In genomic region chr10:114526497-114527238, GRCh38 we compare ENCODE assay signal across 1 cellular context.
TF ChIP-seq lines count a peak whose summit lies in the region.

No MANE protein-coding gene starts in this region.

TF ChIP-seq in HepG2, 621 proteins besides CTCF, POLR2A, EP300 and RAD21 (continued from another document and continues in another):
- no peak for TF ChIP-seq ZBTB46 (CRISPR knock-in tag; IDR thresholded peaks at IDR 0.05; ENCODE audit: borderline replicate concordance)
- TF ChIP-seq MEIS2 (CRISPR knock-in tag; IDR thresholded peaks at IDR 0.05), result no peak; the same call in 1 of the 2 replicates
- peak; percentile 92 for TF ChIP-seq ZNF230 (CRISPR knock-in tag; IDR thresholded peaks at IDR 0.05)
- peak; percentile 31; the same call in 1 of the 2 replicates for TF ChIP-seq MXD1 (CRISPR knock-in tag; IDR thresholded peaks at IDR 0.05)
- 0 out of 2 replicates have a peak, but pooled peaks have one; percentile 60 for TF ChIP-seq TEAD2 (CRISPR knock-in tag; IDR thresholded peaks at IDR 0.05)
- TF ChIP-seq ZNF280B (CRISPR knock-in tag; IDR thresholded peaks at IDR 0.05; ENCODE audit: borderline replicate concordance), result no peak; the same call in 1 of the 2 replicates
- peak; percentile 69; the same call in 1 of the 3 replicates for TF ChIP-seq MXI1 (IDR thresholded peaks at IDR 0.05; ENCODE audit: borderline replicate concordance, low read depth, low read length)
- TF ChIP-seq ZMAT3 (CRISPR knock-in tag; conservative IDR thresholded peaks at IDR 0.05), result no peak; the same call in none of the 2 replicates
- TF ChIP-seq ZNF101 (CRISPR knock-in tag; IDR thresholded peaks at IDR 0.05; ENCODE audit: borderline replicate concordance, low read depth), result no peak
- TF ChIP-seq NFIC (IDR thresholded peaks at IDR 0.05; ENCODE audit: low read length), result no peak
- TF ChIP-seq ZNF724P (CRISPR knock-in tag; IDR thresholded peaks at IDR 0.05; ENCODE audit: borderline replicate concordance), result peak; percentile 40; the same call in 1 of the 2 replicates
- peak; percentile 89 for TF ChIP-seq ZNF350 (CRISPR knock-in tag; IDR thresholded peaks at IDR 0.05; ENCODE audit: borderline replicate concordance, low read depth)
- TF ChIP-seq ATF2 (CRISPR knock-in tag; IDR thresholded peaks at IDR 0.05), result peak; percentile 11; the same call in 1 of the 2 replicates
- no peak for TF ChIP-seq IRF2 (CRISPR knock-in tag; IDR thresholded peaks at IDR 0.05)
- TF ChIP-seq ZNF121 (CRISPR knock-in tag; IDR thresholded peaks at IDR 0.05), result no peak
- TF ChIP-seq ZNF781 (CRISPR knock-in tag; IDR thresholded peaks at IDR 0.05; ENCODE audit: borderline replicate concordance, not compliant biosample characterization), result peak; percentile 73
- TF ChIP-seq AKNA (CRISPR knock-in tag; IDR thresholded peaks at IDR 0.05; ENCODE audit: borderline replicate concordance), result no peak
- TF ChIP-seq AHR (CRISPR knock-in tag; IDR thresholded peaks at IDR 0.05), result 0 out of 2 replicates have a peak, but pooled peaks have one; percentile 60
- TF ChIP-seq ZNF33A (CRISPR knock-in tag; IDR thresholded peaks at IDR 0.05; ENCODE audit: borderline replicate concordance), result no peak
- TF ChIP-seq POGZ (CRISPR knock-in tag; IDR thresholded peaks at IDR 0.05), result 0 out of 2 replicates have a peak, but pooled peaks have one; percentile 50
- TF ChIP-seq ATF7-NPFF (CRISPR knock-in tag; IDR thresholded peaks at IDR 0.05; ENCODE audit: low read depth), result no peak; the same call in 1 of the 2 replicates
- 0 out of 2 replicates have a peak, but pooled peaks have one; percentile 58 for TF ChIP-seq FLYWCH1 (CRISPR knock-in tag; IDR thresholded peaks at IDR 0.05)
- TF ChIP-seq TEAD3 (CRISPR knock-in tag; optimal IDR thresholded peaks at IDR 0.05; ENCODE audit: borderline replicate concordance), result peak; percentile 26
- TF ChIP-seq KMT2B (CRISPR knock-in tag; IDR thresholded peaks at IDR 0.05), result peak; percentile 76
- no peak for TF ChIP-seq ATF7 (IDR thresholded peaks at IDR 0.05)
- peak; percentile 52; the same call in 1 of the 2 replicates for TF ChIP-seq ATF7 (CRISPR knock-in tag; IDR thresholded peaks at IDR 0.05)
- TF ChIP-seq POLR2G (IDR thresholded peaks at IDR 0.05; ENCODE audit: low read depth, low read length), result peak; percentile 98
- no peak for TF ChIP-seq NR1H2 (CRISPR knock-in tag; IDR thresholded peaks at IDR 0.05; ENCODE audit: borderline replicate concordance, low read depth)
- TF ChIP-seq ZEB1 (IDR thresholded peaks at IDR 0.05; ENCODE audit: insufficient replicate concordance, low read depth), result no peak
- TF ChIP-seq HINFP (CRISPR knock-in tag; IDR thresholded peaks at IDR 0.05; ENCODE audit: low read depth), result peak; percentile 67; the same call in 1 of the 2 replicates
- 0 out of 2 replicates have a peak, but pooled peaks have one; percentile 53 for TF ChIP-seq MZF1 (CRISPR knock-in tag; IDR thresholded peaks at IDR 0.05; ENCODE audit: borderline replicate concordance)
- TF ChIP-seq ZNF580 (CRISPR knock-in tag; IDR thresholded peaks at IDR 0.05; ENCODE audit: borderline replicate concordance, low read depth), result peak; percentile 92
- TF ChIP-seq DR1 (CRISPR knock-in tag; IDR thresholded peaks at IDR 0.05), result no peak; the same call in 1 of the 2 replicates
- no peak for TF ChIP-seq PPARG (CRISPR knock-in tag; conservative IDR thresholded peaks at IDR 0.05)
- TF ChIP-seq HDAC2 (CRISPR knock-in tag; IDR thresholded peaks at IDR 0.05), result peak; percentile 74
- no peak for TF ChIP-seq ZBTB7A (CRISPR knock-in tag; IDR thresholded peaks at IDR 0.05)
- TF ChIP-seq XRCC5 (optimal IDR thresholded peaks at IDR 0.05; ENCODE audit: low read length), result peak; percentile 63
- no peak for TF ChIP-seq ZNF777 (CRISPR knock-in tag; IDR thresholded peaks at IDR 0.05)
- TF ChIP-seq ZNF33B (CRISPR knock-in tag; IDR thresholded peaks at IDR 0.05), result peak; percentile 65; the same call in 1 of the 2 replicates
- peak; percentile 71 for TF ChIP-seq PHF8 (CRISPR knock-in tag; IDR thresholded peaks at IDR 0.05)
- no peak for TF ChIP-seq SKIL (CRISPR knock-in tag; IDR thresholded peaks at IDR 0.05; ENCODE audit: borderline replicate concordance)
- 0 out of 2 replicates have a peak, but pooled peaks have one; percentile 41 for TF ChIP-seq NCOA5 (CRISPR knock-in tag; IDR thresholded peaks at IDR 0.05)
- peak; percentile 42; the same call in 1 of the 2 replicates for TF ChIP-seq ZNF143 (CRISPR knock-in tag; IDR thresholded peaks at IDR 0.05)
- TF ChIP-seq ZNF512B (CRISPR knock-in tag; IDR thresholded peaks at IDR 0.05; ENCODE audit: borderline replicate concordance), result peak; percentile 67; the same call in 1 of the 2 replicates
- peak; percentile 23 for TF ChIP-seq MED8 (CRISPR knock-in tag; IDR thresholded peaks at IDR 0.05; ENCODE audit: insufficient replicate concordance)
- no peak for TF ChIP-seq ZNF7 (CRISPR knock-in tag; IDR thresholded peaks at IDR 0.05)
- TF ChIP-seq TMF1 (CRISPR knock-in tag; IDR thresholded peaks at IDR 0.05; ENCODE audit: low read depth), result no peak
- TF ChIP-seq ZNF557 (CRISPR knock-in tag; IDR thresholded peaks at IDR 0.05), result no peak
